ENCODE assay signal across 8 cellular contexts in the genomic region with DNA sequence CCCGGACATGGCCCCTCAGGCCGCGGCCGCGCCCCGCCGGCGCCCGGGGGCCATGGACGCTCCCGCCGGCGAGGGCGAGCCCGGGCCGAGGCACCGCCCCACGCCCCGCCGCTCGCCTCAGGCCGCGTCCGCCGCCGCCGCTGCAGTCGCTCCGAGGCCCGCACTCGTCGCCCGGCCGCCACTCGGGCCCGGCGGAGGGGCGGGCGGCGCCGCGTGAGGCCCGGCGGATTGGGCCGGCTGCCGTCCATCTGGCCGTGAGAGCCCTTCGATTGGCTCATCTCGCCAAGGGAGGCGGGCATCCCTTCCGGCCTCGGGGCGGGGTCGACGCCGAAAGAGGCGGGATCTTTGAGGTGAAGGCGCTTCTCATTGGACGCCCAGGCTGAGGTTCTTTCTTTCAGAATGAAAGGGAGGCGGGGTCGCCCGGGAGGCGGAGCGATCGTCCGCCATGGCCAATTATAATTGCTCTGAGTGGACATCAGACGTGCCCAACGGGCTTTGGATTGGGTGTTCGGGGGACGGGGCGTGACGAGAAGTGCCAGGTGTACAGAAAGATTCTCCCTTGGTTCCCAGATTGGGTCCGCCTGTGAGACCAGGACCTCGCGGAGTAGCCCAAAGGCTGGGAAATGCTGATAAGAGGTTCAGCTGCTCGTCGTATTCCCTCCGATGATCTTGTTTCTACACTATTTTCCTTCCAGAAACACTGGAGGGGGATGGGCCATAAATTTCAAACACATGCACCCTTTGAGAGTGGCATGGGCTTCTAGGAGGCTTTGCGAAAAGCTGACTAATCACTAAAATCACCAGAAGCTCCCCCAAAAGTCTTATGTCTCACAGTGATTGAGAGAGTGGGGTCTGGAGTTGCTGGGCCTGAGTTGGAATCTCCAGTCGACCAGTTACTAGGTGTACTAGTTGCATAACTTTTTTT. TPM values are rescaled to one million over a fixed set of nuclear protein-coding genes. Genes with fewer than 3 reads are reported as not detected.
A peak's percentile ranks its signal among the peaks of the same experiment; 100 is the strongest.
DNase-seq lines count a peak whose midpoint lies in the region; FAIRE-seq and TF ChIP-seq lines count a peak whose summit lies in the region.

A gene with protein sequence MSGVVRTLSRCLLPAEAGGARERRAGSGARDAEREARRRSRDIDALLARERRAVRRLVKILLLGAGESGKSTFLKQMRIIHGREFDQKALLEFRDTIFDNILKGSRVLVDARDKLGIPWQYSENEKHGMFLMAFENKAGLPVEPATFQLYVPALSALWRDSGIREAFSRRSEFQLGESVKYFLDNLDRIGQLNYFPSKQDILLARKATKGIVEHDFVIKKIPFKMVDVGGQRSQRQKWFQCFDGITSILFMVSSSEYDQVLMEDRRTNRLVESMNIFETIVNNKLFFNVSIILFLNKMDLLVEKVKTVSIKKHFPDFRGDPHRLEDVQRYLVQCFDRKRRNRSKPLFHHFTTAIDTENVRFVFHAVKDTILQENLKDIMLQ (minus strand): TSS at position 156 of the 925 bp plus-strand sequence. CDS start 147 bp downstream, at position 9.

- in situ Hi-C loops in SK-MEL-5 (cut with HindIII; ENCODE audit: low pct_unique_long_range_greater_than_20kb, low sequenced_read_pairs), result no loop called here

- POLR2A ChIA-PET in HEK293T (lab: Yijun Ruan, JAX), result no interaction called here

- DNase-seq in GF-D8 (lab: John Stamatoyannopoulos, UW) (peak; percentile 96), HEK293T (ENCODE audit: extremely low spot score) (peak; percentile 98), MV-4-11 (lab: John Stamatoyannopoulos, UW) (peak; percentile 98), SK-MEL-5 (ENCODE audit: low read depth, low spot score) (peak; percentile 100), frontal cortex (ENCODE audit: low spot score in 2 of 2) (peak; percentile 98 to 99), non-pigmented ciliary epithelial cell (ENCODE audit: low read depth) (peak; percentile 91), superior temporal gyrus (ENCODE audit: extremely low spot score) (peak; percentile 99)
- DNase-seq in activated naive CD4-positive, alpha-beta T cell treated with Interleukin-2 at 50 U/mL for 16 hours, result peak; percentile 99

- FAIRE-seq in frontal cortex (lab: Jason Lieb, UNC), result peak; percentile 87

- CTCF ChIA-PET in HEK293T (lab: Yijun Ruan, JAX), result interaction anchor here (0.8 kb wide), 1 partner anchor 22 kb away, joined by 3 read pairs; no protein-coding TSS in a partner anchor

TF ChIP-seq in HEK293T, 16 proteins besides CTCF, POLR2A, EP300 and RAD21:
- no peak for TF ChIP-seq SUZ12 (IDR thresholded peaks at IDR 0.05)
- no peak for TF ChIP-seq TARDBP (IDR thresholded peaks at IDR 0.05)
- 0 out of 2 replicates have a peak, but pooled peaks have one; percentile 32 for TF ChIP-seq SP1 (IDR thresholded peaks at IDR 0.05)
- TF ChIP-seq NFRKB (IDR thresholded peaks at IDR 0.05), result no peak
- TF ChIP-seq BHLHE40 (IDR thresholded peaks at IDR 0.05; ENCODE audit: borderline replicate concordance), result no peak
- TF ChIP-seq CTBP1 (IDR thresholded peaks at IDR 0.05; ENCODE audit: borderline replicate concordance), result no peak
- TF ChIP-seq FOXM1 (IDR thresholded peaks at IDR 0.05; ENCODE audit: borderline replicate concordance), result peak; percentile 28; the same call in 1 of the 2 replicates
- TF ChIP-seq ZNF384 (IDR thresholded peaks at IDR 0.05), result no peak
- TF ChIP-seq L3MBTL2 (conservative IDR thresholded peaks at IDR 0.05), result no peak
- 0 out of 2 replicates have a peak, but pooled peaks have one; percentile 49 for TF ChIP-seq ARNT (IDR thresholded peaks at IDR 0.05)
- no peak for TF ChIP-seq LEF1 (IDR thresholded peaks at IDR 0.05; ENCODE audit: borderline replicate concordance)
- TF ChIP-seq, protein P1, sequence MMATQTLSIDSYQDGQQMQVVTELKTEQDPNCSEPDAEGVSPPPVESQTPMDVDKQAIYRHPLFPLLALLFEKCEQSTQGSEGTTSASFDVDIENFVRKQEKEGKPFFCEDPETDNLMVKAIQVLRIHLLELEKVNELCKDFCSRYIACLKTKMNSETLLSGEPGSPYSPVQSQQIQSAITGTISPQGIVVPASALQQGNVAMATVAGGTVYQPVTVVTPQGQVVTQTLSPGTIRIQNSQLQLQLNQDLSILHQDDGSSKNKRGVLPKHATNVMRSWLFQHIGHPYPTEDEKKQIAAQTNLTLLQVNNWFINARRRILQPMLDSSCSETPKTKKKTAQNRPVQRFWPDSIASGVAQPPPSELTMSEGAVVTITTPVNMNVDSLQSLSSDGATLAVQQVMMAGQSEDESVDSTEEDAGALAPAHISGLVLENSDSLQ (IDR thresholded peaks at IDR 0.05), result peak; percentile 98
- TF ChIP-seq HDGF (IDR thresholded peaks at IDR 0.05; ENCODE audit: borderline replicate concordance), result no peak
- no peak for TF ChIP-seq ELF4 (IDR thresholded peaks at IDR 0.05)
- TF ChIP-seq FOXK2 (IDR thresholded peaks at IDR 0.05), result no peak
- TF ChIP-seq FOXA1 (IDR thresholded peaks at IDR 0.05), result no peak
TF ChIP-seq in HEK293T: peak in this region for 4.

RNA-seq across cellular contexts. Expression of the gene that starts here (rescaled TPM):
- total RNA-seq in SK-MEL-5 (2014; rRNA removed; shearing (Covaris generic)), result 10.1 and 10.2 TPM in 2 replicates
- 58.5 and 61.0 TPM in 2 replicates for polyA plus RNA-seq in SK-MEL-5 (2015; cell fraction: cytosol; rRNA removed)
- polyA plus RNA-seq in SK-MEL-5 (2015; cell fraction: nucleus; rRNA removed), result 11.1 and 27.7 TPM in 2 replicates
- total RNA-seq in frontal cortex, result 11.8 TPM

Comparison
In these comparisons a context has a peak if more than half of its experiments do, and no peak if none do; other contexts are left out.
1. Peak in every context shown above with its lines: DNase-seq.